Comparison of ENCODE assay signal across 20 cellular contexts in genomic region chr20:11210611-11211010, GRCh38.
DNase-seq lines count a peak whose midpoint lies in the region; ATAC-seq and TF ChIP-seq lines count a peak whose summit lies in the region.
"Had no signal": no experiment of that assay in that cellular context is flagged by ENCODE, and none has a peak within 500 bp of the region (broad histone marks: within the 10 kb centered on the region; RNA-seq: fewer than 3 reads in every experiment).

No MANE protein-coding gene starts in this region.

- H3K4me1 ChIP-seq in smooth muscle cell (ENCODE audit: low read depth), result no peaks in the 10 kb centered on the region

- H3K4me3 ChIP-seq in AG10803 (ENCODE audit: low read length), result no peak overlapping the region
- no peak overlapping the region for H3K4me3 ChIP-seq in smooth muscle cell
- H3K4me3 ChIP-seq: K562 had no signal

- no peak for TF ChIP-seq CTCF in AG10803 (conservative IDR thresholded peaks at IDR 0.05; ENCODE audit: low read length)
- TF ChIP-seq CTCF in smooth muscle cell (IDR thresholded peaks at IDR 0.05; ENCODE audit: borderline replicate concordance, insufficient read depth, poor library complexity, severe bottlenecking), result no peak

- H3K9me3 Mint-ChIP-seq in activated naive CD8-positive, alpha-beta T cell treated with anti-CD3 and anti-CD28 coated beads for 36 hours, result no peaks in the 10 kb centered on the region
- H3K9me3 Mint-ChIP-seq: HFFc6 had no signal

- H4K20me1 ChIP-seq in smooth muscle cell (ENCODE audit: low read depth), result no peaks in the 10 kb centered on the region

- no peak overlapping the region for H3K9ac ChIP-seq in smooth muscle cell (ENCODE audit: low read depth)

- H3K4me1 Mint-ChIP-seq in activated naive CD8-positive, alpha-beta T cell treated with anti-CD3 and anti-CD28 coated beads for 36 hours, result no peaks in the 10 kb centered on the region
- H3K4me1 Mint-ChIP-seq: CD4-positive, alpha-beta memory T cell had no signal

- peak; percentile 26 for DNase-seq in AG10803 (ENCODE audit: low read depth)
- peak; percentile 28 for DNase-seq in M059J (ENCODE audit: low read depth)
- DNase-seq in myocyte (ENCODE audit: low read depth), result peak; percentile 66
- no peak for DNase-seq in smooth muscle cell (lab: John Stamatoyannopoulos, UW; ENCODE audit: unreplicated experiment)
- DNase-seq in activated naive CD8-positive, alpha-beta T cell treated with anti-CD3 and anti-CD28 coated beads for 36 hours, result no peak
- DNase-seq in GM03348 (ENCODE audit: low spot score), result no peak
- DNase-seq: 8988T; AML-193; CD4-positive, alpha-beta memory T cell; DMS153; DMS79 treated with DMSO at 0.1 percent for 48 hours; EL; GOT3; H7; HFFc6 had no signal

- H3F3A ChIP-seq in smooth muscle cell (ENCODE audit: low read depth), result peaks cover 23% of the 10 kb centered on the region

- no peak overlapping the region for H3K27ac Mint-ChIP-seq in activated naive CD8-positive, alpha-beta T cell treated with anti-CD3 and anti-CD28 coated beads for 36 hours
- H3K27ac Mint-ChIP-seq: CD4-positive, alpha-beta memory T cell; HFFc6 had no signal

- H2AFZ ChIP-seq in smooth muscle cell (ENCODE audit: low read depth), result no peak overlapping the region

- peak overlapping the region; percentile 14 for H3K27ac ChIP-seq in smooth muscle cell (ENCODE audit: low read depth)
- H3K27ac ChIP-seq: C4-2B, HL-60 had no signal

- H3K79me2 ChIP-seq in smooth muscle cell (ENCODE audit: low read depth), result no peaks in the 10 kb centered on the region

- ATAC-seq in GM18498 (IDR thresholded peaks at IDR 0.05; ENCODE audit: unreplicated experiment), result no peak
- ATAC-seq: HCT116, K562 had no signal

- no peak overlapping the region for H3K4me2 ChIP-seq in smooth muscle cell

- H3K27me3 ChIP-seq in smooth muscle cell (ENCODE audit: low read depth), result no peaks in the 10 kb centered on the region

- H3K9me3 ChIP-seq in smooth muscle cell (replicated peaks; ENCODE audit: low read depth), result no peaks in the 10 kb centered on the region

- H3K27me3 Mint-ChIP-seq in activated naive CD8-positive, alpha-beta T cell treated with anti-CD3 and anti-CD28 coated beads for 36 hours, result peaks cover 13% of the 10 kb centered on the region

- H3K4me3 Mint-ChIP-seq in activated naive CD8-positive, alpha-beta T cell treated with anti-CD3 and anti-CD28 coated beads for 36 hours, result no peak overlapping the region
- H3K4me3 Mint-ChIP-seq: CD4-positive, alpha-beta memory T cell; HFFc6 had no signal

- WGBS in smooth muscle cell (ENCODE audit: low lambda C conversion rate), result 50% methylated on average over 5 of the region's 5 CpGs

- H3K36me3 ChIP-seq in smooth muscle cell (ENCODE audit: low read depth), result no peaks in the 10 kb centered on the region

- no peaks in the 10 kb centered on the region for H3K36me3 Mint-ChIP-seq in activated naive CD8-positive, alpha-beta T cell treated with anti-CD3 and anti-CD28 coated beads for 36 hours
- H3K36me3 Mint-ChIP-seq: CD4-positive, alpha-beta memory T cell had no signal

Comparison
In these comparisons a context has a peak if more than half of its experiments do, and no peak if none do; other contexts are left out.
1. DNase-seq: peak in AG10803 (single experiment), M059J (single experiment) and myocyte (single experiment); none in smooth muscle cell (single experiment), activated naive CD8-positive, alpha-beta T cell treated with anti-CD3 and anti-CD28 coated beads for 36 hours (single experiment) and GM03348 (single experiment).